In genomic region chr19:16175954-16176353, GRCh38 we compare ENCODE assay signal across 1 cellular context.
TF ChIP-seq lines count a peak whose summit lies in the region.

No MANE protein-coding gene starts in this region.

TF ChIP-seq in GM12878, 131 proteins besides CTCF, POLR2A, EP300 and RAD21:
- TF ChIP-seq PKNOX1 (IDR thresholded peaks at IDR 0.05): peak; percentile 40; the same call in 1 of the 2 replicates
- no peak for TF ChIP-seq GABPA (IDR thresholded peaks at IDR 0.05; ENCODE audit: low read depth)
- peak; percentile 52; the same call in 1 of the 2 replicates for TF ChIP-seq ZNF384 (IDR thresholded peaks at IDR 0.05; ENCODE audit: borderline replicate concordance, low read depth, low read length)
- peak; percentile 37; the same call in 1 of the 2 replicates for TF ChIP-seq RUNX3 (IDR thresholded peaks at IDR 0.05; ENCODE audit: low read length)
- TF ChIP-seq MEF2B (IDR thresholded peaks at IDR 0.05; ENCODE audit: partially characterized antibody, poor library complexity, severe bottlenecking): peak; percentile 68
- peak; percentile 43; the same call in 1 of the 2 replicates for TF ChIP-seq TCF3 (IDR thresholded peaks at IDR 0.05; ENCODE audit: borderline replicate concordance, insufficient read depth, low read depth, low read length)
- no peak for TF ChIP-seq LARP7 (IDR thresholded peaks at IDR 0.05)
